Comparison of ENCODE assay signal across 25 cellular contexts in the genomic region with DNA sequence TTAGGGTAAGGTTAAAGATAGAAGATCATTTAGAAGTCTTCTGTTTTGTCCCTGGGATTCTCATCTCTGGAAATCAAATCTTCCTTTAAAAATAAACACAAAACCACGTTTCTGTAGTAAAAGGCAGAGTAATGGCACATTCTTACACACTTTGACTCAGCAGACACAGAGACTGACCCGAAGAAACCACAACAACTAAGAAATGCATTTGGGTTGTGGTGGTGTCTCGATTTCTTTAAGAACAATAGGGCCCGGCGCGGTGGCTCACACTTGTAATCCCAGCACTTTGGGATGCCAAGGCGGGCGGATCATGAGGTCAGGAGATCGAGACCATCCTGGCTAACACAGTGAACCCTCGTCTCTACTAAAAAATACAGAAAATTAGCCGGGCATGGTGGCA. TPM values are rescaled to one million over a fixed set of nuclear protein-coding genes. Genes with fewer than 3 reads are reported as not detected.
"Had no signal": no experiment of that assay in that cellular context is flagged by ENCODE, and none has a peak within 500 bp of the region (broad histone marks: within the 10 kb centered on the region; RNA-seq: fewer than 3 reads in every experiment).

No MANE protein-coding gene starts in this region.

- H3K36me3 ChIP-seq: colonic mucosa, prostate gland had no signal

- H3K4me1 ChIP-seq: colonic mucosa, prostate gland had no signal

- H3K4me1 Mint-ChIP-seq: activated naive CD8-positive, alpha-beta T cell treated with anti-CD3 and anti-CD28 coated beads, Interleukin-2, amount 50 U/mL, for 24 hours; memory B cell had no signal

- H3K36me3 Mint-ChIP-seq: memory B cell; natural killer cell treated with Interleukin-12 subunit alpha and Interleukin-12 subunit beta and Interleukin-15 and Interleukin-18, amount 100 ng/mL, for 72 hours; type B pancreatic cell had no signal

- DNase-seq: activated CD4-positive, alpha-beta T cell treated with anti-CD3 and anti-CD28 coated beads, Interleukin-2, amount 50 U/mL, for 1 hour; activated CD4-positive, CD25-positive, alpha-beta regulatory T cell; activated naive CD4-positive, alpha-beta T cell; activated naive CD8-positive, alpha-beta T cell treated with anti-CD3 and anti-CD28 coated beads, Interleukin-2, amount 50 U/mL, for 24 hours; activated T-cell treated with anti-CD3 and anti-CD28 coated beads for 4 hours; caudate nucleus; colonic mucosa; foreskin fibroblast; glutamatergic neuron; hypothalamus; left ventricle myocardium superior; occipital lobe; right cardiac atrium; small intestine; stimulated activated CD4-positive, alpha-beta T cell treated with anti-CD3 and anti-CD28 coated beads, Interleukin-4, amount 100 ng/mL, for 4 hours; stimulated activated CD8-positive, alpha-beta memory T cell treated with anti-CD3 and anti-CD28 coated beads, Interleukin-4, amount 100 ng/mL, for 48 hours; stimulated activated naive CD4-positive, alpha-beta T cell treated with Interleukin-2 at 50 U/mL for 16 hours; SW 1271 had no signal

- H3K27ac Mint-ChIP-seq: activated naive CD8-positive, alpha-beta T cell treated with anti-CD3 and anti-CD28 coated beads, Interleukin-2, amount 50 U/mL, for 24 hours; memory B cell; natural killer cell treated with Interleukin-12 subunit alpha and Interleukin-12 subunit beta and Interleukin-15 and Interleukin-18, amount 100 ng/mL, for 72 hours; T-helper 2 cell treated with Interferon-gamma antibody and Interleukin-4, amounts not matched to agents 5 μg/mL and 100 μg/mL, for 36 hours; type B pancreatic cell had no signal

- FAIRE-seq: small intestine had no signal

- H3K4me3 Mint-ChIP-seq: activated naive CD8-positive, alpha-beta T cell treated with anti-CD3 and anti-CD28 coated beads, Interleukin-2, amount 50 U/mL, for 24 hours; memory B cell; natural killer cell treated with Interleukin-12 subunit alpha and Interleukin-12 subunit beta and Interleukin-15 and Interleukin-18, amount 100 ng/mL, for 72 hours; T-helper 2 cell treated with Interferon-gamma antibody and Interleukin-4, amounts not matched to agents 5 μg/mL and 100 μg/mL, for 36 hours; type B pancreatic cell had no signal

- H3K9me3 ChIP-seq: colonic mucosa, prostate gland had no signal

- H3K27ac ChIP-seq: colonic mucosa, prostate gland had no signal

- H3K27me3 Mint-ChIP-seq: type B pancreatic cell had no signal

- H3K27me3 ChIP-seq: colonic mucosa had no signal

- H3K4me3 ChIP-seq: colonic mucosa, prostate gland had no signal

- H3K9me3 Mint-ChIP-seq: activated naive CD8-positive, alpha-beta T cell treated with anti-CD3 and anti-CD28 coated beads, Interleukin-2, amount 50 U/mL, for 24 hours; memory B cell; natural killer cell treated with Interleukin-12 subunit alpha and Interleukin-12 subunit beta and Interleukin-15 and Interleukin-18, amount 100 ng/mL, for 72 hours; T-helper 2 cell treated with Interferon-gamma antibody and Interleukin-4, amounts not matched to agents 5 μg/mL and 100 μg/mL, for 36 hours; type B pancreatic cell had no signal

RNA-seq across cellular contexts. Expression of gene CCDC42, which starts 59.2 kb away (rescaled TPM):
- total RNA-seq: colonic mucosa; esophagus mucosa; kidney epithelial cell; left ventricle myocardium superior; natural killer cell treated with Interleukin-12 subunit alpha and Interleukin-12 subunit beta and Interleukin-15 and Interleukin-18, amount 100 ng/mL, for 72 hours; occipital lobe; right cardiac atrium had no signal
- polyA plus RNA-seq: right cardiac atrium, small intestine had no signal
